In the genomic region with DNA sequence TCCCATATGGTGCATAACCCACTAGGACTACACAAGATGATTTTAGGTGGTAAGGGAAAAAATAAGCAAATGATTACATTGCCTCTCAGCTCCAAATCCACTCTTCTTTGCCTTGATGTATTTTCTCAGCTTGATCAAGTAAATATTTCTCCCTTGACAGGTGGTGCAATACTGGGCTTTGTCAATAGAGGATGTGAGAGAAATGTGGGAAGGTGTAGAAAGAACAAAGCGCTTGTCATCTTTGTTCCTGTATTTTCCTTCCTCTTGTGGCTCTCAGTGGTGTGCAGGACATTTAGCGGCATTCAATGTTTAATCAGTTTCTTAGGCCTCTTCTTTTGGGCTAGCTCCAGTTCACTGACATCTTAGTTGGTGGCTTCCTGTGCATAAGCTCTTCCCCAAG, we compare ENCODE assay signal across 14 cellular contexts.
"Had no signal": no experiment of that assay in that cellular context is flagged by ENCODE, and none has a peak within 500 bp of the region (broad histone marks: within the 10 kb centered on the region; RNA-seq: fewer than 3 reads in every experiment).

No MANE protein-coding gene starts in this region.

- H3K4me1 ChIP-seq: ascending aorta, heart left ventricle, psoas muscle, right lobe of liver, tibial nerve had no signal

- ATAC-seq: activated CD8-positive, alpha-beta T cell treated with anti-CD3 and anti-CD28 coated beads, Interleukin-2, amount 10 ng/mL, durations not matched to agents 7 days and 5 days; activated naive CD8-positive, alpha-beta T cell treated with anti-CD3 and anti-CD28 coated beads, Interleukin-2, amount 50 U/mL, for 24 hours; heart left ventricle; left lobe of liver; natural killer cell treated with Interleukin-12 subunit alpha and Interleukin-12 subunit beta and Interleukin-15 and Interleukin-18, amount 100 ng/mL, for 72 hours; psoas muscle; right lobe of liver; stimulated activated naive B cell treated with anti-CD40 and anti-IgM and Interleukin-4, amounts not matched to agents 10 μg/mL and 1 μg/mL and 100 μg/mL, for 72 hours had no signal

- H3K4me3 ChIP-seq: ascending aorta, heart left ventricle, psoas muscle, right lobe of liver, tibial nerve had no signal

- H3K27ac ChIP-seq: ascending aorta, heart left ventricle, psoas muscle, right lobe of liver, tibial nerve had no signal

- H3K27me3 ChIP-seq: ascending aorta, heart left ventricle, tibial nerve had no signal

- H3K36me3 ChIP-seq: ascending aorta, heart left ventricle, right lobe of liver, tibial nerve had no signal

- DNase-seq: activated CD4-positive, alpha-beta T cell treated with anti-CD3 and anti-CD28 coated beads for 48 hours; activated CD8-positive, alpha-beta T cell treated with anti-CD3 and anti-CD28 coated beads, Interleukin-2, amount 10 ng/mL, durations not matched to agents 7 days and 5 days; activated naive CD4-positive, alpha-beta T cell treated with Interleukin-2 at 50 U/mL for 16 hours; activated naive CD8-positive, alpha-beta T cell treated with anti-CD3 and anti-CD28 coated beads, Interleukin-2, amount 50 U/mL, for 24 hours; heart left ventricle; islet precursor cell; mammary epithelial cell; psoas muscle; right lobe of liver; stimulated activated naive B cell treated with anti-CD40 and anti-IgM and Interleukin-4, amounts not matched to agents 10 μg/mL and 1 μg/mL and 100 μg/mL, for 72 hours had no signal

- H3K9me3 ChIP-seq: psoas muscle, right lobe of liver, tibial nerve had no signal
